ENCODE assay signal across 23 cellular contexts in the genomic region with DNA sequence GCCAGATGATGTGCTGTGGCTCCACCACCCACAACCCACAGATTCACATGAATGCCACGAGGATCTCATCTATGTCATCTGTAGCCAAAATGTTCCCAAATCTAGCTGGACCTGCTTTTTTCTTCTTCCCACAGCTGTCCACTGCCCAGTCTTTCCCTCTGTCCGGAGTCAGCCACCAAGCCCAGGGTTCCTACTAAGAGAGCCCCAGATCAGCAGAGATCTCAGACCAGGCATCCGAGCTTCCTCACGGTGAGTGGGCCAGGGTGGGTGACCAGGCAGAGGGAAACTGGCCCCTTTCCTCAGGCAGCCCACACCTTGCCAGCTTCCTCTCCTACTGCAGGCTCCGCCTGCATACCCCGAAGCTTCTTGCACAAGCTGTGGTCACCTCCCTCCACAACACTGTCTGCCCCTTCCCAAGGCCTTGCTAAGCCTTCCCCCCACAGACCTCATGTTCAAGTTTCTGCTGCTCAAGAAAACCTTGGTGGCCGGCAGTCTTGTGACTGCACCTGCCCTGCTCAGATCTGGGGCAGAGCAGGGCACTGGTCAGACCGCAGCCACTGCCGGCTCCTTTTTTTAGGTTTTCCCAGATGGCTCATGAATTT.
DNase-seq lines count a peak whose midpoint lies in the region; ATAC-seq and TF ChIP-seq lines count a peak whose summit lies in the region.
"Had no signal": no experiment of that assay in that cellular context is flagged by ENCODE, and none has a peak within 500 bp of the region (broad histone marks: within the 10 kb centered on the region; RNA-seq: fewer than 3 reads in every experiment).

No MANE protein-coding gene starts in this region.

- no peak overlapping the region for H3K4me3 Mint-ChIP-seq in activated CD4-positive, alpha-beta T cell treated with anti-CD3 and anti-CD28 coated beads, Interleukin-2, amount 10 ng/mL, durations not matched to agents 24 days and 14 days
- no peak overlapping the region for H3K4me3 Mint-ChIP-seq in activated CD8-positive, alpha-beta T cell treated with anti-CD3 and anti-CD28 coated beads for 36 hours
- H3K4me3 Mint-ChIP-seq in immature natural killer cell, result peak overlapping the region in 4 of 5 donors; percentile 2 to 54 (median 38)
- H3K4me3 Mint-ChIP-seq: activated naive CD4-positive, alpha-beta T cell treated with anti-CD3 and anti-CD28 coated beads, Interleukin-2, amount 50 U/mL, for 24 hours; mesothelial cell of epicardium had no signal

- H3K27ac Mint-ChIP-seq in activated CD4-positive, alpha-beta T cell treated with anti-CD3 and anti-CD28 coated beads, Interleukin-2, amount 10 ng/mL, durations not matched to agents 24 days and 14 days, result peak overlapping the region; percentile 24
- H3K27ac Mint-ChIP-seq in activated CD8-positive, alpha-beta T cell treated with anti-CD3 and anti-CD28 coated beads for 36 hours, result peak overlapping the region; percentile 79
- H3K27ac Mint-ChIP-seq in immature natural killer cell, result peak overlapping the region in 5 of 6 donors; percentile 17 to 95 (median 82)
- H3K27ac Mint-ChIP-seq: mesothelial cell of epicardium had no signal

- H3K9me3 Mint-ChIP-seq in activated CD4-positive, alpha-beta T cell treated with anti-CD3 and anti-CD28 coated beads, Interleukin-2, amount 10 ng/mL, durations not matched to agents 24 days and 14 days, result peaks cover 8% of the 10 kb centered on the region
- H3K9me3 Mint-ChIP-seq in activated CD8-positive, alpha-beta T cell treated with anti-CD3 and anti-CD28 coated beads for 36 hours, result no peaks in the 10 kb centered on the region
- H3K9me3 Mint-ChIP-seq in immature natural killer cell, result peaks cover 0 to 6% (median 4%) of the 10 kb centered on the region in 6 donors
- H3K9me3 Mint-ChIP-seq: activated naive CD4-positive, alpha-beta T cell treated with anti-CD3 and anti-CD28 coated beads, Interleukin-2, amount 50 U/mL, for 24 hours; mesothelial cell of epicardium had no signal

- CTCF ChIA-PET in activated CD8-positive, alpha-beta T cell treated with anti-CD3 and anti-CD28 coated beads for 36 hours (lab: Charles Lee), result interaction anchor here (0.8 to 4.6 kb wide), 6 partner anchors 8 to 210 kb away, joined by 3 to 26 read pairs (median 4); no protein-coding TSS in a partner anchor

- peak overlapping the region; percentile 12 for H3K27ac ChIP-seq in temporal lobe (ENCODE audit: low read depth, low read length)
- H3K27ac ChIP-seq: pancreas, VCaP had no signal

- no peak for TF ChIP-seq POLR2A in GM18505 (IDR thresholded peaks at IDR 0.05; ENCODE audit: borderline replicate concordance, extremely low read depth, insufficient read depth, insufficient read length)

- no peak for DNase-seq in activated CD4-positive, alpha-beta T cell treated with anti-CD3 and anti-CD28 coated beads, Interleukin-2, amount 10 ng/mL, durations not matched to agents 24 days and 14 days
- DNase-seq in activated CD4-positive, alpha-beta T cell treated with anti-CD3 and anti-CD28 coated beads for 1 hour, result no peak
- no peak for DNase-seq in activated CD8-positive, alpha-beta T cell treated with anti-CD3 and anti-CD28 coated beads for 36 hours
- DNase-seq in immature natural killer cell (peak; percentile 7 to 40 (median 35)), sciatic nerve (ENCODE audit: low spot score) (no peak)
- DNase-seq: COR-L47, erythroblast, islet precursor cell, NCI-H146, NCI-H446 treated with DMSO at 0.1 percent for 48 hours, OCI-M1, SK-N-SH, spleen, substantia nigra had no signal

- H3K4me1 Mint-ChIP-seq in activated CD4-positive, alpha-beta T cell treated with anti-CD3 and anti-CD28 coated beads, Interleukin-2, amount 10 ng/mL, durations not matched to agents 24 days and 14 days, result peaks cover 27% of the 10 kb centered on the region
- peaks cover 47% of the 10 kb centered on the region for H3K4me1 Mint-ChIP-seq in activated CD8-positive, alpha-beta T cell treated with anti-CD3 and anti-CD28 coated beads for 36 hours (ENCODE audit: low read depth)
- peaks cover 32 to 44% of the 10 kb centered on the region in 2 donors for H3K4me1 Mint-ChIP-seq in immature natural killer cell
- H3K4me1 Mint-ChIP-seq: mesothelial cell of epicardium had no signal

- peaks cover 22% of the 10 kb centered on the region for H3K36me3 Mint-ChIP-seq in activated CD4-positive, alpha-beta T cell treated with anti-CD3 and anti-CD28 coated beads, Interleukin-2, amount 10 ng/mL, durations not matched to agents 24 days and 14 days (ENCODE audit: low read depth)
- peaks cover 55% of the 10 kb centered on the region for H3K36me3 Mint-ChIP-seq in activated CD8-positive, alpha-beta T cell treated with anti-CD3 and anti-CD28 coated beads for 36 hours (ENCODE audit: low read depth)
- H3K36me3 Mint-ChIP-seq in immature natural killer cell, result peaks cover 0 to 4% (median 3%) of the 10 kb centered on the region in 3 donors

- TF ChIP-seq CTCF in activated CD8-positive, alpha-beta T cell treated with anti-CD3 and anti-CD28 coated beads for 36 hours (IDR thresholded peaks at IDR 0.05), result no peak

- no peak for ATAC-seq in activated CD8-positive, alpha-beta T cell treated with anti-CD3 and anti-CD28 coated beads for 36 hours
- ATAC-seq in sciatic nerve (no peak), GM18511 (IDR thresholded peaks at IDR 0.05; ENCODE audit: unreplicated experiment) (no peak), GM18505 (IDR thresholded peaks at IDR 0.05; ENCODE audit: unreplicated experiment) (no peak)
- ATAC-seq: A549, K562, pancreas had no signal

- intact Hi-C loops in activated CD4-positive, alpha-beta T cell treated with anti-CD3 and anti-CD28 coated beads, Interleukin-2, amount 10 ng/mL, durations not matched to agents 24 days and 14 days (cut with micrococcal nuclease), result no loop called here
- intact Hi-C loops in activated CD8-positive, alpha-beta T cell treated with anti-CD3 and anti-CD28 coated beads for 36 hours (cut with micrococcal nuclease), result no loop called here
- intact Hi-C loops in sciatic nerve (cut with DNase I), result no loop called here

- no peaks in the 10 kb centered on the region for H3K27me3 Mint-ChIP-seq in activated CD4-positive, alpha-beta T cell treated with anti-CD3 and anti-CD28 coated beads, Interleukin-2, amount 10 ng/mL, durations not matched to agents 24 days and 14 days
- H3K27me3 Mint-ChIP-seq in activated CD8-positive, alpha-beta T cell treated with anti-CD3 and anti-CD28 coated beads for 36 hours, result no peaks in the 10 kb centered on the region
- peaks cover 8 to 20% (median 17%) of the 10 kb centered on the region in 3 donors for H3K27me3 Mint-ChIP-seq in immature natural killer cell (ENCODE audit: low read depth in 3 of 3)
- H3K27me3 Mint-ChIP-seq: activated naive CD4-positive, alpha-beta T cell treated with anti-CD3 and anti-CD28 coated beads, Interleukin-2, amount 50 U/mL, for 24 hours had no signal

- POLR2A ChIA-PET in activated CD8-positive, alpha-beta T cell treated with anti-CD3 and anti-CD28 coated beads for 36 hours (lab: Charles Lee), result interaction anchor here (1.1 to 1.5 kb wide), 3 partner anchors 12 to 256 kb away, joined by 3 to 4 read pairs (median 3); no protein-coding TSS in a partner anchor

Comparison
In these comparisons a context has a peak if more than half of its experiments do, and no peak if none do; other contexts are left out.
1. DNase-seq: peak in immature natural killer cell (3 of 3); none in activated CD4-positive, alpha-beta T cell treated with anti-CD3 and anti-CD28 coated beads, Interleukin-2, amount 10 ng/mL, durations not matched to agents 24 days and 14 days (single experiment), activated CD4-positive, alpha-beta T cell treated with anti-CD3 and anti-CD28 coated beads for 1 hour (single experiment), activated CD8-positive, alpha-beta T cell treated with anti-CD3 and anti-CD28 coated beads for 36 hours (single experiment) and sciatic nerve (single experiment).
2. H3K27ac Mint-ChIP-seq: peak in every context shown above with its lines; median percentile 82 in immature natural killer cell; 79 in activated CD8-positive, alpha-beta T cell treated with anti-CD3 and anti-CD28 coated beads for 36 hours; 24 in activated CD4-positive, alpha-beta T cell treated with anti-CD3 and anti-CD28 coated beads, Interleukin-2, amount 10 ng/mL, durations not matched to agents 24 days and 14 days.
3. H3K4me3 Mint-ChIP-seq: peak in immature natural killer cell (4 of 5); none in activated CD4-positive, alpha-beta T cell treated with anti-CD3 and anti-CD28 coated beads, Interleukin-2, amount 10 ng/mL, durations not matched to agents 24 days and 14 days (single experiment) and activated CD8-positive, alpha-beta T cell treated with anti-CD3 and anti-CD28 coated beads for 36 hours (single experiment).